8 cellular contexts compared by ENCODE assay signal in the genomic region with DNA sequence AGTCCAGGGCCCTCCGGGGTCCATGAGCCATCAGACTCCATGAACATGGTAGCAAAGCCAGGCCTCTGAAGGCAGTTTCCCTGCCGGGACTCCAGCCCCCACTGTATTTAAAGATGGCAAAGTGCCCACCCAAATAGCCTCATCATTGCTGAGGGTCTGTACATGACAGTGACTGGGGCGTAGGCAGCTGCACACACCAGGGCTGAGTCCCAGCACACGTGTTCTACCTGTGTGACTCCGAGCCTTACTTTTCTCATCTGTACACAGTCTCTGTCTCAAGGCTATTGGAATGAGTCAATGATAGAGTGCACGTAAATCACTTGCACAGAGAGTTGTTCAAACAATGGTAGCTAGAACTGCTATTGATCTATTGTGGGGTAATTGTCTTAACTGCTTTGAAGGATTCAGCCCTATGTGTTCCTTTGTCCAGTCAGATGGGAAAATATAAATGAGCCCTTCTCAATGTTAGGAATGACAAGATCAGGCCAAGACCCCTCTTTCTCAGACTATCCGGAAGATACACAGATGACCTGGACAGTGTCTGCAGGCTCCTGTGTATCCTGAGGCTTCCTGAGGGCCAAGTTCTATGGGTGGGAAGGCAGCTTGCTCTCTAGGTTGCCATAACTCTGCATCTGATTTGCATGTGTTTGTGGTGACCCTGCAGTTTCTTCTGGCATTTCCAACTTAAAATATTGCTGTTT. TPM values are rescaled to one million over a fixed set of nuclear protein-coding genes. Genes with fewer than 3 reads are reported as not detected.
A peak's percentile ranks its signal among the peaks of the same experiment; 100 is the strongest.
DNase-seq lines count a peak whose midpoint lies in the region; ATAC-seq and TF ChIP-seq lines count a peak whose summit lies in the region.

No MANE protein-coding gene starts in this region.

- H3K27me3 ChIP-seq in SK-N-SH (ENCODE audit: insufficient read depth) (no peaks in the 10 kb centered on the region; the same call in 1 of the 2 replicates), right atrium auricular region (no peaks in the 10 kb centered on the region), vagina (no peaks in the 10 kb centered on the region), prostate gland (replicated peaks; ENCODE audit: insufficient read depth) (no peaks in the 10 kb centered on the region)

- H3K36me3 ChIP-seq in SK-N-SH (replicated peaks in 1 of 2; ENCODE audit: control insufficient read depth in 1 of 2, insufficient read depth in 2 of 2, low read length in 1 of 2): no peaks in the 10 kb centered on the region
- H3K36me3 ChIP-seq in right atrium auricular region: no peaks in the 10 kb centered on the region
- no peaks in the 10 kb centered on the region for H3K36me3 ChIP-seq in vagina
- no peaks in the 10 kb centered on the region for H3K36me3 ChIP-seq in prostate gland

- no peak overlapping the region; the same call in 1 of the 2 replicates for H2AFZ ChIP-seq in SK-N-SH (ENCODE audit: low read depth)

- 98% methylated on average over 4 of the region's 7 CpGs for WGBS in SK-N-SH (ENCODE audit: low lambda C conversion rate)
- 83% methylated on average over 7 of the region's 7 CpGs for WGBS in prostate gland

- no peaks in the 10 kb centered on the region for H4K20me1 ChIP-seq in SK-N-SH (ENCODE audit: insufficient read depth)

- H3K4me1 ChIP-seq in SK-N-SH (ENCODE audit: control insufficient read depth in 1 of 2, insufficient read depth in 2 of 2, low read depth in 1 of 2, low read length in 1 of 2) (peaks cover 0 to 10% of the 10 kb centered on the region in 2 experiments; a peak in 2 of 4 replicates), right atrium auricular region (peaks cover 0 to 69% of the 10 kb centered on the region in 2 donors), vagina (peaks cover 46% of the 10 kb centered on the region), prostate gland (replicated peaks) (no peaks in the 10 kb centered on the region)

- H3K27ac ChIP-seq in SK-N-SH (ENCODE audit: low read depth in 2 of 2, low read length in 1 of 2): no peak overlapping the region
- peak overlapping the region; percentile 71 to 72 for H3K27ac ChIP-seq in right atrium auricular region
- no peak overlapping the region for H3K27ac ChIP-seq in vagina
- H3K27ac ChIP-seq in prostate gland: peak overlapping the region in 1 of 2 donors; percentile 72

- TF ChIP-seq CTCF in SK-N-SH (IDR thresholded peaks at IDR 0.05): no peak
- TF ChIP-seq CTCF in right atrium auricular region (IDR thresholded peaks at IDR 0.05): no peak
- TF ChIP-seq CTCF in vagina (IDR thresholded peaks at IDR 0.05): no peak
- no peak for TF ChIP-seq CTCF in prostate gland (IDR thresholded peaks at IDR 0.05)

- H3K4me3 ChIP-seq in SK-N-SH (ENCODE audit: low read depth in 2 of 2, low read length in 1 of 2) (no peak overlapping the region), right atrium auricular region (peak overlapping the region in 1 of 2 donors; percentile 65), vagina (peak overlapping the region; percentile 53 to 55), prostate gland (no peak overlapping the region)

- ATAC-seq in left cardiac atrium: no peak

- H3K4me2 ChIP-seq in SK-N-SH: peak overlapping the region; percentile 78; the same call in 1 of the 2 replicates

- no peaks in the 10 kb centered on the region for H3F3A ChIP-seq in SK-N-SH (replicated peaks; ENCODE audit: insufficient read depth)

- H3K9me3 ChIP-seq in SK-N-SH (no peaks in the 10 kb centered on the region), right atrium auricular region (no peaks in the 10 kb centered on the region), vagina (no peaks in the 10 kb centered on the region), prostate gland (no peaks in the 10 kb centered on the region)

- no peak for TF ChIP-seq RAD21 in SK-N-SH (IDR thresholded peaks at IDR 0.05; ENCODE audit: low read length)

- intact Hi-C loops in left cardiac atrium (cut with DNase I) (no loop called here), cardiac septum (cut with DNase I) (loop anchor here (2.0 kb wide), 1 partner anchor 23 kb away; no protein-coding TSS in a partner anchor), vagina (cut with DNase I) (no loop called here), prostate gland (cut with DNase I) (no loop called here)

- H3K79me2 ChIP-seq in SK-N-SH (ENCODE audit: insufficient read depth): no peaks in the 10 kb centered on the region

- no peaks in the 10 kb centered on the region for H3K9me2 ChIP-seq in SK-N-SH

- POLR2A ChIA-PET in SK-N-SH (lab: Yijun Ruan, JAX): no interaction called here

- TF ChIP-seq POLR2A in vagina (IDR thresholded peaks at IDR 0.05) (no peak), prostate gland (IDR thresholded peaks at IDR 0.05) (no peak)

- no peak for TF ChIP-seq EP300 in SK-N-SH (IDR thresholded peaks at IDR 0.05; ENCODE audit: borderline replicate concordance in 1 of 2, low read depth in 1 of 2, low read length in 1 of 2)

- no peak overlapping the region for H3K9ac ChIP-seq in SK-N-SH

- CTCF ChIA-PET in SK-N-SH (lab: Yijun Ruan, JAX): interaction anchor here (1.2 to 6.8 kb wide), 8 partner anchors 8 to 78 kb away, joined by 3 to 67 read pairs (median 8); no protein-coding TSS in a partner anchor

- peak; percentile 9 for DNase-seq in left cardiac atrium
- DNase-seq in cardiac septum (ENCODE audit: low spot score): no peak
- no peak for DNase-seq in SK-N-SH
- no peak for DNase-seq in right atrium auricular region (ENCODE audit: low spot score)
- no peak for DNase-seq in vagina (ENCODE audit: extremely low spot score in 2 of 2)
- DNase-seq in prostate gland (ENCODE audit: low spot score): no peak
- DNase-seq in NK-92 treated with Interleukin-12 subunit alpha and Interleukin-12 subunit beta, amount 100 ng/mL, for 24 hours (lab: John Stamatoyannopoulos, UW): no peak
- DNase-seq in GOT3 (lab: John Stamatoyannopoulos, UW): no peak

TF ChIP-seq in SK-N-SH, 30 proteins besides CTCF, POLR2A, EP300 and RAD21 (continues in another document):
- TF ChIP-seq SIN3A (IDR thresholded peaks at IDR 0.05; ENCODE audit: borderline replicate concordance, low read depth, low read length): no peak
- no peak for TF ChIP-seq FOXJ3 (CRISPR knock-in tag; IDR thresholded peaks at IDR 0.05)
- TF ChIP-seq IRF3 (IDR thresholded peaks at IDR 0.05; ENCODE audit: low read depth, low read length): no peak
- TF ChIP-seq, protein P1, sequence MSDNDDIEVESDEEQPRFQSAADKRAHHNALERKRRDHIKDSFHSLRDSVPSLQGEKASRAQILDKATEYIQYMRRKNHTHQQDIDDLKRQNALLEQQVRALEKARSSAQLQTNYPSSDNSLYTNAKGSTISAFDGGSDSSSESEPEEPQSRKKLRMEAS (IDR thresholded peaks at IDR 0.05; ENCODE audit: low read depth): no peak
- no peak for TF ChIP-seq REST (IDR thresholded peaks at IDR 0.05; ENCODE audit: low read depth, low read length)
- no peak for TF ChIP-seq TCF12 (IDR thresholded peaks at IDR 0.05)
- TF ChIP-seq MEF2A (IDR thresholded peaks at IDR 0.05; ENCODE audit: borderline replicate concordance, low read depth): no peak

RNA-seq across cellular contexts. Expression of gene RASSF5, which starts 48.9 kb away (rescaled TPM):
- total RNA-seq in left cardiac atrium: 10 to 100 TPM in 1 of 2 donors, 1 to 10 TPM in 1; 7.8 to 10.0 TPM
- total RNA-seq in cardiac septum: 15.5 TPM
- polyA plus RNA-seq in SK-N-SH (2012; rRNA removed): 1.7 and 2.2 TPM in 2 replicates
- 1.6 and 1.8 TPM in 2 replicates for polyA plus RNA-seq in SK-N-SH (2012; cell fraction: cytosol; rRNA removed)
- 4.4 and 5.0 TPM in 2 replicates for polyA plus RNA-seq in SK-N-SH (2012; cell fraction: nucleus; rRNA removed)
- 10 to 100 TPM in 1 of 2 donors, 1 to 10 TPM in 1; 9.9 to 17.5 TPM for total RNA-seq in right atrium auricular region
- total RNA-seq in vagina: 28.5 TPM
- 10 to 100 TPM; 22.2 to 42.5 TPM for total RNA-seq in prostate gland

RNA-seq across cellular contexts. Expression of gene EIF2D, which starts 56.1 kb away (rescaled TPM):
- 10 to 100 TPM; 22.9 to 27.8 TPM for total RNA-seq in left cardiac atrium
- total RNA-seq in cardiac septum: 27.8 TPM
- 59.5 and 83.2 TPM in 2 replicates for polyA plus RNA-seq in SK-N-SH (2012; rRNA removed)
- polyA plus RNA-seq in SK-N-SH (2012; cell fraction: cytosol; rRNA removed): 55.4 and 68.8 TPM in 2 replicates
- 77.6 and 111 TPM in 2 replicates for polyA plus RNA-seq in SK-N-SH (2012; cell fraction: nucleus; rRNA removed)
- 10 to 100 TPM; 21.7 to 30.4 TPM for total RNA-seq in right atrium auricular region
- total RNA-seq in vagina: 48.9 TPM
- total RNA-seq in prostate gland: 10 to 100 TPM; 42.8 to 60.2 TPM

Comparison
In these comparisons a context has a peak if more than half of its experiments do, and no peak if none do; other contexts are left out.
1. H3K27ac ChIP-seq: peak in right atrium auricular region (2 of 2); none in SK-N-SH (0 of 2) and vagina (single experiment).
2. H3K4me3 ChIP-seq: peak in vagina (2 of 2); none in SK-N-SH (0 of 2) and prostate gland (0 of 2).